In genomic region chr3:39107874-39108308, GRCh38 we compare ENCODE assay signal across 1 cellular context.
A peak's percentile ranks its signal among the peaks of the same experiment; 100 is the strongest.
TF ChIP-seq lines count a peak whose summit lies in the region.

No MANE protein-coding gene starts in this region.

TF ChIP-seq in HEK293, 187 proteins besides CTCF, POLR2A, EP300 and RAD21:
- TF ChIP-seq PATZ1 (tag by site-specific recombination; IDR thresholded peaks at IDR 0.05) (0 out of 2 replicates have a peak, but pooled peaks have one; percentile 14), ZBTB48 (tag by site-specific recombination; IDR thresholded peaks at IDR 0.05) (0 out of 2 replicates have a peak, but pooled peaks have one; percentile 24), ZNF335 (tag by site-specific recombination; conservative IDR thresholded peaks at IDR 0.05) (peak; percentile 81), PRDM10 (tag by site-specific recombination; IDR thresholded peaks at IDR 0.05) (peak; percentile 29; the same call in 1 of the 2 replicates), ZNF341 (tag by site-specific recombination; IDR thresholded peaks at IDR 0.05; ENCODE audit: low read depth) (0 out of 2 replicates have a peak, but pooled peaks have one; percentile 28), KLF16 (tag by site-specific recombination; IDR thresholded peaks at IDR 0.05) (0 out of 2 replicates have a peak, but pooled peaks have one; percentile 6), ZNF394 (tag by site-specific recombination; IDR thresholded peaks at IDR 0.05; ENCODE audit: borderline replicate concordance) (peak; percentile 17; the same call in 1 of the 2 replicates), ZBTB20 (tag by site-specific recombination; IDR thresholded peaks at IDR 0.05) (peak; percentile 68), SP7 (tag by site-specific recombination; IDR thresholded peaks at IDR 0.05) (no peak), ZBTB17 (tag by site-specific recombination; IDR thresholded peaks at IDR 0.05) (peak; percentile 55; the same call in 1 of the 2 replicates), EGR2 (tag by site-specific recombination; IDR thresholded peaks at IDR 0.05; ENCODE audit: low read depth) (0 out of 2 replicates have a peak, but pooled peaks have one; percentile 4), ZNF366 (tag by site-specific recombination; conservative IDR thresholded peaks at IDR 0.05) (0 out of 2 replicates have a peak, but pooled peaks have one; percentile 41), ZNF501 (tag by site-specific recombination; IDR thresholded peaks at IDR 0.05) (peak; percentile 48; the same call in 1 of the 2 replicates)
- TF ChIP-seq, protein P1, sequence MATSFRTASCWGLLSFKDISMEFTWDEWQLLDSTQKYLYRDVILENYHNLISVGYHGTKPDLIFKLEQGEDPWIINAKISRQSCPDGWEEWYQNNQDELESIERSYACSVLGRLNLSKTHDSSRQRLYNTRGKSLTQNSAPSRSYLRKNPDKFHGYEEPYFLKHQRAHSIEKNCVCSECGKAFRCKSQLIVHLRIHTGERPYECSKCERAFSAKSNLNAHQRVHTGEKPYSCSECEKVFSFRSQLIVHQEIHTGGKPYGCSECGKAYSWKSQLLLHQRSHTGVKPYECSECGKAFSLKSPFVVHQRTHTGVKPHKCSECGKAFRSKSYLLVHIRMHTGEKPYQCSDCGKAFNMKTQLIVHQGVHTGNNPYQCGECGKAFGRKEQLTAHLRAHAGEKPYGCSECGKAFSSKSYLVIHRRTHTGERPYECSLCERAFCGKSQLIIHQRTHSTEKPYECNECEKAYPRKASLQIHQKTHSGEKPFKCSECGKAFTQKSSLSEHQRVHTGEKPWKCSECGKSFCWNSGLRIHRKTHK (tag by site-specific recombination; IDR thresholded peaks at IDR 0.05), result no peak
- TF ChIP-seq, protein P2, sequence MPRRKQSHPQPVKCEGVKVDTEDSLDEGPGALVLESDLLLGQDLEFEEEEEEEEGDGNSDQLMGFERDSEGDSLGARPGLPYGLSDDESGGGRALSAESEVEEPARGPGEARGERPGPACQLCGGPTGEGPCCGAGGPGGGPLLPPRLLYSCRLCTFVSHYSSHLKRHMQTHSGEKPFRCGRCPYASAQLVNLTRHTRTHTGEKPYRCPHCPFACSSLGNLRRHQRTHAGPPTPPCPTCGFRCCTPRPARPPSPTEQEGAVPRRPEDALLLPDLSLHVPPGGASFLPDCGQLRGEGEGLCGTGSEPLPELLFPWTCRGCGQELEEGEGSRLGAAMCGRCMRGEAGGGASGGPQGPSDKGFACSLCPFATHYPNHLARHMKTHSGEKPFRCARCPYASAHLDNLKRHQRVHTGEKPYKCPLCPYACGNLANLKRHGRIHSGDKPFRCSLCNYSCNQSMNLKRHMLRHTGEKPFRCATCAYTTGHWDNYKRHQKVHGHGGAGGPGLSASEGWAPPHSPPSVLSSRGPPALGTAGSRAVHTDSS (tag by site-specific recombination; IDR thresholded peaks at IDR 0.05), result no peak
- TF ChIP-seq, protein P3, sequence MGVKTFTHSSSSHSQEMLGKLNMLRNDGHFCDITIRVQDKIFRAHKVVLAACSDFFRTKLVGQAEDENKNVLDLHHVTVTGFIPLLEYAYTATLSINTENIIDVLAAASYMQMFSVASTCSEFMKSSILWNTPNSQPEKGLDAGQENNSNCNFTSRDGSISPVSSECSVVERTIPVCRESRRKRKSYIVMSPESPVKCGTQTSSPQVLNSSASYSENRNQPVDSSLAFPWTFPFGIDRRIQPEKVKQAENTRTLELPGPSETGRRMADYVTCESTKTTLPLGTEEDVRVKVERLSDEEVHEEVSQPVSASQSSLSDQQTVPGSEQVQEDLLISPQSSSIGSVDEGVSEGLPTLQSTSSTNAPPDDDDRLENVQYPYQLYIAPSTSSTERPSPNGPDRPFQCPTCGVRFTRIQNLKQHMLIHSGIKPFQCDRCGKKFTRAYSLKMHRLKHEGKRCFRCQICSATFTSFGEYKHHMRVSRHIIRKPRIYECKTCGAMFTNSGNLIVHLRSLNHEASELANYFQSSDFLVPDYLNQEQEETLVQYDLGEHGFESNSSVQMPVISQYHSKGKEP (tag by site-specific recombination; IDR thresholded peaks at IDR 0.05), result no peak
